ENCODE assay signal across 1 cellular context in the genomic region with DNA sequence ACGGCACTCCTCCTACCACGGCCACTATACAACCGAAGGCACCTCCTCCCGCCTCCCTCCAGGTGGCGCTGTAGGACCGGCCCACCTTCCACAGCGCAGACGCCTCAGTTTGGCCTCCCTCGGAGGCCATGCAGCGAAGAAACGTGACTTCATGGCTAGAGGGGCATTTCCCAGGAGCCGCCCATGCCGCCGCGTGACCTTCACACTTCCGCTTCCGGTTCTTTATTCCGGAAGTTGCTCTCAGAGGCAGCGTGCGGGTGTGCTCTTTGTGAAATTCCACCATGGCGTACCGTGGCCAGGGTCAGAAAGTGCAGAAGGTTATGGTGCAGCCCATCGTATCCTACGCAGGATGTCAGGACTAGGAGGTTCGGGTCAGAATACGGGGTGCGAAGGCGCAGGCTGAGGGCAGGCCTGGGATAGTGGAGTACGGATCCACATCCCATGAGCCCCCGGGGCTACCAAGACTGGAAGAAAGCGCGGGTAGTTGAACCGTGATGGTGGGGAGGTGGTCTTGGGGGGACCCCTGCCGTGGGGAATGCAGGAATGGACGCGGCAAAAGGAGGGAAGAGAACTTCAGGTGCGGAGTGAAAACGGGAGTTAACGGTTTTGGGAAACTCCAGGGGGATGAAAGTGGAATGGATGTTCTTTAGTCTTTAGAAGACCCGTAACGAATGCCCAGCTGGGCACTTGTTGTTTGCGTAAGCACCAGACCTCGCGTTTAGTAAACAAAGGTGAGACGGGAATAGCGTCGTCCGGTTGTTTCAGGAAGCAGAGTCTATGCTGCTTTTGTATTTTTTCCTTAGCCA.
A peak's percentile ranks its signal among the peaks of the same experiment; 100 is the strongest.
TF ChIP-seq lines count a peak whose summit lies in the region.

A gene (plus strand): TSS at position 221 of the 806 bp plus-strand sequence. CDS start 61 bp downstream, at position 282.

TF ChIP-seq in K562, 482 proteins besides CTCF, POLR2A, EP300 and RAD21 (continued from another document and continues in another):
- TF ChIP-seq, protein P1, sequence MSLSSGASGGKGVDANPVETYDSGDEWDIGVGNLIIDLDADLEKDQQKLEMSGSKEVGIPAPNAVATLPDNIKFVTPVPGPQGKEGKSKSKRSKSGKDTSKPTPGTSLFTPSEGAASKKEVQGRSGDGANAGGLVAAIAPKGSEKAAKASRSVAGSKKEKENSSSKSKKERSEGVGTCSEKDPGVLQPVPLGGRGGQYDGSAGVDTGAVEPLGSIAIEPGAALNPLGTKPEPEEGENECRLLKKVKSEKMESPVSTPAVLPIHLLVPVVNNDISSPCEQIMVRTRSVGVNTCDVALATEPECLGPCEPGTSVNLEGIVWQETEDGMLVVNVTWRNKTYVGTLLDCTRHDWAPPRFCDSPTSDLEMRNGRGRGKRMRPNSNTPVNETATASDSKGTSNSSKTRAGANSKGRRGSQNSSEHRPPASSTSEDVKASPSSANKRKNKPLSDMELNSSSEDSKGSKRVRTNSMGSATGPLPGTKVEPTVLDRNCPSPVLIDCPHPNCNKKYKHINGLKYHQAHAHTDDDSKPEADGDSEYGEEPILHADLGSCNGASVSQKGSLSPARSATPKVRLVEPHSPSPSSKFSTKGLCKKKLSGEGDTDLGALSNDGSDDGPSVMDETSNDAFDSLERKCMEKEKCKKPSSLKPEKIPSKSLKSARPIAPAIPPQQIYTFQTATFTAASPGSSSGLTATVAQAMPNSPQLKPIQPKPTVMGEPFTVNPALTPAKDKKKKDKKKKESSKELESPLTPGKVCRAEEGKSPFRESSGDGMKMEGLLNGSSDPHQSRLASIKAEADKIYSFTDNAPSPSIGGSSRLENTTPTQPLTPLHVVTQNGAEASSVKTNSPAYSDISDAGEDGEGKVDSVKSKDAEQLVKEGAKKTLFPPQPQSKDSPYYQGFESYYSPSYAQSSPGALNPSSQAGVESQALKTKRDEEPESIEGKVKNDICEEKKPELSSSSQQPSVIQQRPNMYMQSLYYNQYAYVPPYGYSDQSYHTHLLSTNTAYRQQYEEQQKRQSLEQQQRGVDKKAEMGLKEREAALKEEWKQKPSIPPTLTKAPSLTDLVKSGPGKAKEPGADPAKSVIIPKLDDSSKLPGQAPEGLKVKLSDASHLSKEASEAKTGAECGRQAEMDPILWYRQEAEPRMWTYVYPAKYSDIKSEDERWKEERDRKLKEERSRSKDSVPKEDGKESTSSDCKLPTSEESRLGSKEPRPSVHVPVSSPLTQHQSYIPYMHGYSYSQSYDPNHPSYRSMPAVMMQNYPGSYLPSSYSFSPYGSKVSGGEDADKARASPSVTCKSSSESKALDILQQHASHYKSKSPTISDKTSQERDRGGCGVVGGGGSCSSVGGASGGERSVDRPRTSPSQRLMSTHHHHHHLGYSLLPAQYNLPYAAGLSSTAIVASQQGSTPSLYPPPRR (CRISPR knock-in tag; IDR thresholded peaks at IDR 0.05; ENCODE audit: borderline replicate concordance) = peak; percentile 82; the same call in 1 of the 2 replicates
- TF ChIP-seq KAT2B (IDR thresholded peaks at IDR 0.05; ENCODE audit: low read depth, low read length) = no peak
- TF ChIP-seq TEAD4 (IDR thresholded peaks at IDR 0.05; ENCODE audit: low read length) = peak; percentile 67
- no peak for TF ChIP-seq TEAD4 (CRISPR knock-in tag; IDR thresholded peaks at IDR 0.05; ENCODE audit: borderline replicate concordance)
- no peak for TF ChIP-seq ZNF561 (CRISPR knock-in tag; conservative IDR thresholded peaks at IDR 0.05)
- TF ChIP-seq KDM4B (IDR thresholded peaks at IDR 0.05; ENCODE audit: borderline replicate concordance in 2 of 2, low read depth in 1 of 2) = peak in 1 of 2 experiments; percentile 99; a peak in 2 of 4 replicates
- peak; percentile 96 for TF ChIP-seq ZNF384 (IDR thresholded peaks at IDR 0.05; ENCODE audit: low read depth, low read length)
- TF ChIP-seq RB1 (IDR thresholded peaks at IDR 0.05; ENCODE audit: low read depth) = peak; percentile 96
- peak; percentile 83 for TF ChIP-seq JUND (IDR thresholded peaks at IDR 0.05; ENCODE audit: borderline replicate concordance, low read depth, low read length)
- no peak for TF ChIP-seq JUND (tag; IDR thresholded peaks at IDR 0.05; ENCODE audit: borderline replicate concordance, low read depth, low read length)
- peak; percentile 83 for TF ChIP-seq ASH1L (IDR thresholded peaks at IDR 0.05; ENCODE audit: borderline replicate concordance, low read depth, partially characterized antibody)
- peak; percentile 63 for TF ChIP-seq HMGN3 (IDR thresholded peaks at IDR 0.05; ENCODE audit: borderline replicate concordance, extremely low read depth, insufficient read length, low read depth, low read length)
- TF ChIP-seq BRCA1 (IDR thresholded peaks at IDR 0.05) = no peak
- no peak for TF ChIP-seq BRCA1 (CRISPR knock-in tag; IDR thresholded peaks at IDR 0.05)
- TF ChIP-seq, protein P2, sequence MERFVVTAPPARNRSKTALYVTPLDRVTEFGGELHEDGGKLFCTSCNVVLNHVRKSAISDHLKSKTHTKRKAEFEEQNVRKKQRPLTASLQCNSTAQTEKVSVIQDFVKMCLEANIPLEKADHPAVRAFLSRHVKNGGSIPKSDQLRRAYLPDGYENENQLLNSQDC (CRISPR knock-in tag; IDR thresholded peaks at IDR 0.05) = peak; percentile 39; the same call in 1 of the 2 replicates
- no peak for TF ChIP-seq MED1 (CRISPR knock-in tag; IDR thresholded peaks at IDR 0.05; ENCODE audit: borderline replicate concordance)
- no peak for TF ChIP-seq HOXB6 (CRISPR knock-in tag; IDR thresholded peaks at IDR 0.05; ENCODE audit: borderline replicate concordance)
- TF ChIP-seq NCOA4 (IDR thresholded peaks at IDR 0.05; ENCODE audit: partially characterized antibody) = no peak
- TF ChIP-seq BRD9 (IDR thresholded peaks at IDR 0.05; ENCODE audit: low read depth, partially characterized antibody) = peak; percentile 70
- TF ChIP-seq, protein P3, sequence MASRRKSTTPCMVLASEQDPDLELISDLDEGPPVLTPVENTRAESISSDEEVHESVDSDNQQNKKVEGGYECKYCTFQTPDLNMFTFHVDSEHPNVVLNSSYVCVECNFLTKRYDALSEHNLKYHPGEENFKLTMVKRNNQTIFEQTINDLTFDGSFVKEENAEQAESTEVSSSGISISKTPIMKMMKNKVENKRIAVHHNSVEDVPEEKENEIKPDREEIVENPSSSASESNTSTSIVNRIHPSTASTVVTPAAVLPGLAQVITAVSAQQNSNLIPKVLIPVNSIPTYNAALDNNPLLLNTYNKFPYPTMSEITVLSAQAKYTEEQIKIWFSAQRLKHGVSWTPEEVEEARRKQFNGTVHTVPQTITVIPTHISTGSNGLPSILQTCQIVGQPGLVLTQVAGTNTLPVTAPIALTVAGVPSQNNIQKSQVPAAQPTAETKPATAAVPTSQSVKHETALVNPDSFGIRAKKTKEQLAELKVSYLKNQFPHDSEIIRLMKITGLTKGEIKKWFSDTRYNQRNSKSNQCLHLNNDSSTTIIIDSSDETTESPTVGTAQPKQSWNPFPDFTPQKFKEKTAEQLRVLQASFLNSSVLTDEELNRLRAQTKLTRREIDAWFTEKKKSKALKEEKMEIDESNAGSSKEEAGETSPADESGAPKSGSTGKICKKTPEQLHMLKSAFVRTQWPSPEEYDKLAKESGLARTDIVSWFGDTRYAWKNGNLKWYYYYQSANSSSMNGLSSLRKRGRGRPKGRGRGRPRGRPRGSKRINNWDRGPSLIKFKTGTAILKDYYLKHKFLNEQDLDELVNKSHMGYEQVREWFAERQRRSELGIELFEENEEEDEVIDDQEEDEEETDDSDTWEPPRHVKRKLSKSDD (conservative IDR thresholded peaks at IDR 0.05; ENCODE audit: low read length) = peak; percentile 85; the same call in 1 of the 2 replicates
- TF ChIP-seq SMC3 (conservative IDR thresholded peaks at IDR 0.05; ENCODE audit: insufficient read depth, low read depth, low read length) = peak; percentile 95
- TF ChIP-seq HEY1 (CRISPR knock-in tag; IDR thresholded peaks at IDR 0.05; ENCODE audit: borderline replicate concordance) = peak; percentile 68; the same call in 1 of the 2 replicates
- no peak for TF ChIP-seq GABPB2 (CRISPR knock-in tag; conservative IDR thresholded peaks at IDR 0.05)
- 0 out of 2 replicates have a peak, but pooled peaks have one; percentile 35 for TF ChIP-seq DDX20 (tag; IDR thresholded peaks at IDR 0.05; ENCODE audit: low read depth)
- no peak for TF ChIP-seq ZNF408 (CRISPR knock-in tag; IDR thresholded peaks at IDR 0.05; ENCODE audit: low read depth)
- peak; percentile 97 for TF ChIP-seq ETV5 (CRISPR knock-in tag; IDR thresholded peaks at IDR 0.05; ENCODE audit: low read depth)
- TF ChIP-seq, protein P4, sequence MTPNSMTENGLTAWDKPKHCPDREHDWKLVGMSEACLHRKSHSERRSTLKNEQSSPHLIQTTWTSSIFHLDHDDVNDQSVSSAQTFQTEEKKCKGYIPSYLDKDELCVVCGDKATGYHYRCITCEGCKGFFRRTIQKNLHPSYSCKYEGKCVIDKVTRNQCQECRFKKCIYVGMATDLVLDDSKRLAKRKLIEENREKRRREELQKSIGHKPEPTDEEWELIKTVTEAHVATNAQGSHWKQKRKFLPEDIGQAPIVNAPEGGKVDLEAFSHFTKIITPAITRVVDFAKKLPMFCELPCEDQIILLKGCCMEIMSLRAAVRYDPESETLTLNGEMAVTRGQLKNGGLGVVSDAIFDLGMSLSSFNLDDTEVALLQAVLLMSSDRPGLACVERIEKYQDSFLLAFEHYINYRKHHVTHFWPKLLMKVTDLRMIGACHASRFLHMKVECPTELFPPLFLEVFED (CRISPR knock-in tag; conservative IDR thresholded peaks at IDR 0.05) = 0 out of 2 replicates have a peak, but pooled peaks have one; percentile 5
- peak; percentile 73 for TF ChIP-seq CHD1 (IDR thresholded peaks at IDR 0.05; ENCODE audit: low read length)
- peak; percentile 87 for TF ChIP-seq TBP (optimal IDR thresholded peaks at IDR 0.05; ENCODE audit: low read depth, low read length)
- peak; percentile 91 for TF ChIP-seq HCFC1 (IDR thresholded peaks at IDR 0.05; ENCODE audit: low read depth, low read length)
- TF ChIP-seq CHCHD3 (CRISPR knock-in tag; IDR thresholded peaks at IDR 0.05) = no peak
- TF ChIP-seq MTA2 (IDR thresholded peaks at IDR 0.05; ENCODE audit: low read depth) = peak; percentile 72
- peak; percentile 94 to 100 for TF ChIP-seq HDAC1 (IDR thresholded peaks at IDR 0.05)
- no peak; the same call in 1 of the 2 replicates for TF ChIP-seq SMARCC2 (IDR thresholded peaks at IDR 0.05; ENCODE audit: low read depth)
- TF ChIP-seq YBX1 (IDR thresholded peaks at IDR 0.05) = no peak
- TF ChIP-seq PHF20 (IDR thresholded peaks at IDR 0.05; ENCODE audit: partially characterized antibody) = peak; percentile 100
- TF ChIP-seq ZNF668 (CRISPR knock-in tag; IDR thresholded peaks at IDR 0.05) = peak; percentile 58; the same call in 1 of the 2 replicates
- TF ChIP-seq RCOR1 (IDR thresholded peaks at IDR 0.05; ENCODE audit: borderline replicate concordance in 1 of 2, low read depth in 2 of 2, low read length in 2 of 2) = peak in 1 of 2 experiments; percentile 76; a peak in 1 of 4 replicates
- peak; percentile 89 for TF ChIP-seq RAD51 (IDR thresholded peaks at IDR 0.05; ENCODE audit: borderline replicate concordance, low read depth)
- TF ChIP-seq, protein P5, sequence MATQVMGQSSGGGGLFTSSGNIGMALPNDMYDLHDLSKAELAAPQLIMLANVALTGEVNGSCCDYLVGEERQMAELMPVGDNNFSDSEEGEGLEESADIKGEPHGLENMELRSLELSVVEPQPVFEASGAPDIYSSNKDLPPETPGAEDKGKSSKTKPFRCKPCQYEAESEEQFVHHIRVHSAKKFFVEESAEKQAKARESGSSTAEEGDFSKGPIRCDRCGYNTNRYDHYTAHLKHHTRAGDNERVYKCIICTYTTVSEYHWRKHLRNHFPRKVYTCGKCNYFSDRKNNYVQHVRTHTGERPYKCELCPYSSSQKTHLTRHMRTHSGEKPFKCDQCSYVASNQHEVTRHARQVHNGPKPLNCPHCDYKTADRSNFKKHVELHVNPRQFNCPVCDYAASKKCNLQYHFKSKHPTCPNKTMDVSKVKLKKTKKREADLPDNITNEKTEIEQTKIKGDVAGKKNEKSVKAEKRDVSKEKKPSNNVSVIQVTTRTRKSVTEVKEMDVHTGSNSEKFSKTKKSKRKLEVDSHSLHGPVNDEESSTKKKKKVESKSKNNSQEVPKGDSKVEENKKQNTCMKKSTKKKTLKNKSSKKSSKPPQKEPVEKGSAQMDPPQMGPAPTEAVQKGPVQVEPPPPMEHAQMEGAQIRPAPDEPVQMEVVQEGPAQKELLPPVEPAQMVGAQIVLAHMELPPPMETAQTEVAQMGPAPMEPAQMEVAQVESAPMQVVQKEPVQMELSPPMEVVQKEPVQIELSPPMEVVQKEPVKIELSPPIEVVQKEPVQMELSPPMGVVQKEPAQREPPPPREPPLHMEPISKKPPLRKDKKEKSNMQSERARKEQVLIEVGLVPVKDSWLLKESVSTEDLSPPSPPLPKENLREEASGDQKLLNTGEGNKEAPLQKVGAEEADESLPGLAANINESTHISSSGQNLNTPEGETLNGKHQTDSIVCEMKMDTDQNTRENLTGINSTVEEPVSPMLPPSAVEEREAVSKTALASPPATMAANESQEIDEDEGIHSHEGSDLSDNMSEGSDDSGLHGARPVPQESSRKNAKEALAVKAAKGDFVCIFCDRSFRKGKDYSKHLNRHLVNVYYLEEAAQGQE (CRISPR knock-in tag; IDR thresholded peaks at IDR 0.05; ENCODE audit: low read depth) = no peak
- TF ChIP-seq MCM5 (IDR thresholded peaks at IDR 0.05; ENCODE audit: low read depth) = no peak
- no peak for TF ChIP-seq ZNF584 (CRISPR knock-in tag; IDR thresholded peaks at IDR 0.05; ENCODE audit: low read depth)
- TF ChIP-seq YY1 (IDR thresholded peaks at IDR 0.05; ENCODE audit: borderline replicate concordance in 1 of 3, control insufficient read depth in 1 of 3, extremely low read depth in 1 of 3, insufficient read depth in 3 of 3, insufficient read length in 1 of 3, insufficient replicate concordance in 2 of 3, low read depth in 1 of 3, low read length in 2 of 3) = peak; percentile 18 to 79 (median 66)
- TF ChIP-seq, protein P6, sequence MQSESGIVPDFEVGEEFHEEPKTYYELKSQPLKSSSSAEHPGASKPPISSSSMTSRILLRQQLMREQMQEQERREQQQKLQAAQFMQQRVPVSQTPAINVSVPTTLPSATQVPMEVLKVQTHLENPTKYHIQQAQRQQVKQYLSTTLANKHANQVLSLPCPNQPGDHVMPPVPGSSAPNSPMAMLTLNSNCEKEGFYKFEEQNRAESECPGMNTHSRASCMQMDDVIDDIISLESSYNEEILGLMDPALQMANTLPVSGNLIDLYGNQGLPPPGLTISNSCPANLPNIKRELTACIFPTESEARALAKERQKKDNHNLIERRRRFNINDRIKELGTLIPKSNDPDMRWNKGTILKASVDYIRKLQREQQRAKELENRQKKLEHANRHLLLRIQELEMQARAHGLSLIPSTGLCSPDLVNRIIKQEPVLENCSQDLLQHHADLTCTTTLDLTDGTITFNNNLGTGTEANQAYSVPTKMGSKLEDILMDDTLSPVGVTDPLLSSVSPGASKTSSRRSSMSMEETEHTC (IDR thresholded peaks at IDR 0.05) = peak; percentile 92
- peak; percentile 73 for TF ChIP-seq CREB1 (IDR thresholded peaks at IDR 0.05)
- TF ChIP-seq CREB1 (CRISPR knock-in tag; IDR thresholded peaks at IDR 0.05) = peak; percentile 75
- TF ChIP-seq ZNF76 (CRISPR knock-in tag; IDR thresholded peaks at IDR 0.05; ENCODE audit: borderline replicate concordance) = peak; percentile 59; the same call in 1 of the 2 replicates
- TF ChIP-seq CXXC5 (CRISPR knock-in tag; IDR thresholded peaks at IDR 0.05) = peak; percentile 96
